Comparison of ENCODE assay signal across 9 cellular contexts in genomic region chr9:4073371-4073770, GRCh38.
DNase-seq lines count a peak whose midpoint lies in the region; ATAC-seq and TF ChIP-seq lines count a peak whose summit lies in the region.
"Had no signal": no experiment of that assay in that cellular context is flagged by ENCODE, and none has a peak within 500 bp of the region (broad histone marks: within the 10 kb centered on the region; RNA-seq: fewer than 3 reads in every experiment).

No MANE protein-coding gene starts in this region.

- H3K27me3 Mint-ChIP-seq in CD8-positive, alpha-beta memory T cell = peaks cover 4 to 16% of the 10 kb centered on the region in 2 donors

- H3K27ac ChIP-seq in RWPE2 (ENCODE audit: poor library complexity, severe bottlenecking) = no peak overlapping the region
- no peak overlapping the region for H3K27ac ChIP-seq in tibial artery
- no peak overlapping the region for H3K27ac ChIP-seq in CD8-positive, alpha-beta memory T cell (ENCODE audit: low read depth, low read length)

- H3K36me3 Mint-ChIP-seq in CD8-positive, alpha-beta memory T cell = no peaks in the 10 kb centered on the region

- POLR2A ChIA-PET in CD8-positive, alpha-beta memory T cell (lab: Charles Lee) = no interaction called here

- H3K4me3 Mint-ChIP-seq in CD8-positive, alpha-beta memory T cell = no peak overlapping the region

- H3K4me1 Mint-ChIP-seq in CD8-positive, alpha-beta memory T cell = no peaks in the 10 kb centered on the region

- TF ChIP-seq CTCF in GM12874 (IDR thresholded peaks at IDR 0.05; ENCODE audit: insufficient read depth, low read depth, low read length) (peak; percentile 38; the same call in 1 of the 2 replicates), RWPE2 (IDR thresholded peaks at IDR 0.05; ENCODE audit: poor library complexity, severe bottlenecking) (peak; percentile 20), fibroblast of villous mesenchyme (IDR thresholded peaks at IDR 0.05; ENCODE audit: insufficient read depth, low read depth, low read length) (peak; percentile 43), tibial artery (IDR thresholded peaks at IDR 0.05) (no peak)

- no peaks in the 10 kb centered on the region for H3K36me3 ChIP-seq in RWPE2 (ENCODE audit: low read depth)
- H3K36me3 ChIP-seq in MG63 = no peaks in the 10 kb centered on the region
- no peaks in the 10 kb centered on the region for H3K36me3 ChIP-seq in tibial artery
- H3K36me3 ChIP-seq in CD8-positive, alpha-beta memory T cell (ENCODE audit: insufficient read depth, low read length) = no peaks in the 10 kb centered on the region

- H3K9me3 Mint-ChIP-seq in CD8-positive, alpha-beta memory T cell = no peaks in the 10 kb centered on the region

- ATAC-seq in RWPE2 (ENCODE audit: low read depth) = no peak
- ATAC-seq in stimulated activated naive CD8-positive, alpha-beta T cell treated with anti-CD3 and anti-CD28 coated beads, Interleukin-15, Interleukin-2, amounts not matched to agents 100 U/mL and 50 U/mL, for 24 hours = no peak

- no peaks in the 10 kb centered on the region for H3K9me3 ChIP-seq in RWPE2 (ENCODE audit: severe bottlenecking)
- H3K9me3 ChIP-seq in MG63 = no peaks in the 10 kb centered on the region
- H3K9me3 ChIP-seq in tibial artery = no peaks in the 10 kb centered on the region
- H3K9me3 ChIP-seq in CD8-positive, alpha-beta memory T cell (ENCODE audit: low read length) = no peaks in the 10 kb centered on the region

- in situ Hi-C loops in ACHN (cut with HindIII; ENCODE audit: low pct_ligation_motif_present, low pct_unique_long_range_greater_than_20kb, low sequenced_read_pairs) = no loop called here

- H3K4me3 ChIP-seq in RWPE2 (ENCODE audit: severe bottlenecking) = no peak overlapping the region
- H3K4me3 ChIP-seq in fibroblast of villous mesenchyme (ENCODE audit: low read depth, low read length) = no peak overlapping the region
- H3K4me3 ChIP-seq in MG63 = no peak overlapping the region
- H3K4me3 ChIP-seq in tibial artery = no peak overlapping the region
- no peak overlapping the region for H3K4me3 ChIP-seq in CD8-positive, alpha-beta memory T cell (ENCODE audit: low read length)

- H3K27ac Mint-ChIP-seq in CD8-positive, alpha-beta memory T cell = no peak overlapping the region

- H3K4me1 ChIP-seq in RWPE2 (ENCODE audit: insufficient read depth, poor library complexity, severe bottlenecking) (no peaks in the 10 kb centered on the region), tibial artery (peaks cover 0 to 17% (median 0%) of the 10 kb centered on the region in 4 donors)
- H3K4me1 ChIP-seq in CD8-positive, alpha-beta memory T cell (ENCODE audit: insufficient read depth, low read length) = no peaks in the 10 kb centered on the region

- DNase-seq in ACHN (peak; percentile 23), RWPE2 (ENCODE audit: low spot score) (no peak), fibroblast of villous mesenchyme (ENCODE audit: low read depth) (no peak), MG63 (no peak), tibial artery (no peak)
- DNase-seq in stimulated activated naive CD8-positive, alpha-beta T cell treated with anti-CD3 and anti-CD28 coated beads, Interleukin-15, Interleukin-2, amounts not matched to agents 100 U/mL and 50 U/mL, for 24 hours = no peak
- no peak for DNase-seq in CD8-positive, alpha-beta memory T cell
- DNase-seq: stimulated activated CD4-positive, alpha-beta T cell treated with anti-CD3 and anti-CD28 coated beads, Interleukin-2, amount 100 ng/mL, for 48 hours had no signal

- CTCF ChIA-PET in CD8-positive, alpha-beta memory T cell (lab: Charles Lee) = no interaction called here

- intact Hi-C loops in tibial artery (cut with DNase I; ENCODE audit: low total_unique reads) = loop anchor here (10.0 kb wide), 1 partner anchor 151 kb away; no protein-coding TSS in a partner anchor

- H3K27me3 ChIP-seq in RWPE2 (ENCODE audit: insufficient read depth, poor library complexity, severe bottlenecking) = no peaks in the 10 kb centered on the region
- H3K27me3 ChIP-seq in MG63 = no peaks in the 10 kb centered on the region
- H3K27me3 ChIP-seq in tibial artery = no peaks in the 10 kb centered on the region
- no peaks in the 10 kb centered on the region for H3K27me3 ChIP-seq in CD8-positive, alpha-beta memory T cell (ENCODE audit: insufficient read depth, low read length, poor library complexity, severe bottlenecking)

Comparison
In these comparisons a context has a peak if more than half of its experiments do, and no peak if none do; other contexts are left out.
1. CTCF ChIP-seq: peak in GM12874 (single experiment), RWPE2 (single experiment) and fibroblast of villous mesenchyme (single experiment); none in tibial artery (0 of 2).